Comparison of ENCODE assay signal across 2 cellular contexts in the genomic region with DNA sequence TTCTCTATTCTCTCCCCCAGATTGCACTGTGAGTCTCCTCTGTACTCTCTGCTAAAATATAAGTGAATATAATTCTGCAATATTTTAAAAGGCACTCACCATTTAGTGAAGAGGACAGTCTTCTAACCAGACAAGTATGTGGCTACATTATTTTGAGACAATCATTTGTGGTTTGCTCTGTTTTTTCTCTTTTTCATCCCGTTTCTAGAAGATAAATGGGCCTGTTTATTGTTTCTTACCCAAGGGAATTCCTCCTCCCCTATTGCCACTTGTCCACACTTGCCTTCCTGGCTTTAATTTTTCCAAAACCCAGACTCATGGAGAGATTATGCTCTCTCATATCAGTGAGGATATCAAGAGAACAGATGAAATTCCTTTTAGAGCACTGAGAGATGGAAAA.
A peak's percentile ranks its signal among the peaks of the same experiment; 100 is the strongest.
TF ChIP-seq lines count a peak whose summit lies in the region.

No MANE protein-coding gene starts in this region.

TF ChIP-seq in SK-N-SH, 30 proteins besides CTCF, POLR2A, EP300 and RAD21 (continued from another document and continues in another):
- TF ChIP-seq, protein P1, sequence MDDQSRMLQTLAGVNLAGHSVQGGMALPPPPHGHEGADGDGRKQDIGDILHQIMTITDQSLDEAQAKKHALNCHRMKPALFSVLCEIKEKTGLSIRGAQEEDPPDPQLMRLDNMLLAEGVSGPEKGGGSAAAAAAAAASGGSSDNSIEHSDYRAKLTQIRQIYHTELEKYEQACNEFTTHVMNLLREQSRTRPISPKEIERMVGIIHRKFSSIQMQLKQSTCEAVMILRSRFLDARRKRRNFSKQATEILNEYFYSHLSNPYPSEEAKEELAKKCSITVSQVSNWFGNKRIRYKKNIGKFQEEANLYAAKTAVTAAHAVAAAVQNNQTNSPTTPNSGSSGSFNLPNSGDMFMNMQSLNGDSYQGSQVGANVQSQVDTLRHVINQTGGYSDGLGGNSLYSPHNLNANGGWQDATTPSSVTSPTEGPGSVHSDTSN (IDR thresholded peaks at IDR 0.05), result peak; percentile 83
- TF ChIP-seq ELF1 (IDR thresholded peaks at IDR 0.05) (no peak), TEAD4 (IDR thresholded peaks at IDR 0.05; ENCODE audit: borderline replicate concordance, insufficient read depth) (peak; percentile 57; the same call in 1 of the 2 replicates), RXRA (IDR thresholded peaks at IDR 0.05; ENCODE audit: borderline replicate concordance, low read depth) (no peak), FOSL2 (IDR thresholded peaks at IDR 0.05; ENCODE audit: borderline replicate concordance, low read depth) (0 out of 2 replicates have a peak, but pooled peaks have one; percentile 5), NFIC (IDR thresholded peaks at IDR 0.05; ENCODE audit: borderline replicate concordance) (peak; percentile 50; the same call in 1 of the 2 replicates), JUND (IDR thresholded peaks at IDR 0.05) (peak; percentile 61), RFX5 (IDR thresholded peaks at IDR 0.05; ENCODE audit: low read length) (no peak), CHD2 (IDR thresholded peaks at IDR 0.05; ENCODE audit: low read length, partially characterized antibody) (no peak), FOXM1 (IDR thresholded peaks at IDR 0.05; ENCODE audit: low read depth) (peak; percentile 81), NRF1 (IDR thresholded peaks at IDR 0.05; ENCODE audit: low read depth, low read length) (no peak), POLR2AphosphoS5 (IDR thresholded peaks at IDR 0.05; ENCODE audit: low read depth, low read length) (peak; percentile 56; the same call in 1 of the 2 replicates), GATA2 (CRISPR knock-in tag; IDR thresholded peaks at IDR 0.05) (no peak), GABPA (IDR thresholded peaks at IDR 0.05; ENCODE audit: low read depth) (no peak), MXI1 (IDR thresholded peaks at IDR 0.05; ENCODE audit: low read depth, low read length) (no peak), RCOR1 (IDR thresholded peaks at IDR 0.05; ENCODE audit: low read length) (no peak), TCF12 (IDR thresholded peaks at IDR 0.05) (peak; percentile 89), YY1 (IDR thresholded peaks at IDR 0.05; ENCODE audit: low read depth) (no peak), SIN3A (IDR thresholded peaks at IDR 0.05; ENCODE audit: borderline replicate concordance, low read depth, low read length) (no peak), FOXJ3 (CRISPR knock-in tag; IDR thresholded peaks at IDR 0.05) (no peak)
- TF ChIP-seq, protein P2, sequence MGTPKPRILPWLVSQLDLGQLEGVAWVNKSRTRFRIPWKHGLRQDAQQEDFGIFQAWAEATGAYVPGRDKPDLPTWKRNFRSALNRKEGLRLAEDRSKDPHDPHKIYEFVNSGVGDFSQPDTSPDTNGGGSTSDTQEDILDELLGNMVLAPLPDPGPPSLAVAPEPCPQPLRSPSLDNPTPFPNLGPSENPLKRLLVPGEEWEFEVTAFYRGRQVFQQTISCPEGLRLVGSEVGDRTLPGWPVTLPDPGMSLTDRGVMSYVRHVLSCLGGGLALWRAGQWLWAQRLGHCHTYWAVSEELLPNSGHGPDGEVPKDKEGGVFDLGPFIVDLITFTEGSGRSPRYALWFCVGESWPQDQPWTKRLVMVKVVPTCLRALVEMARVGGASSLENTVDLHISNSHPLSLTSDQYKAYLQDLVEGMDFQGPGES (IDR thresholded peaks at IDR 0.05; ENCODE audit: low read depth, low read length), result no peak
- TF ChIP-seq, protein P3, sequence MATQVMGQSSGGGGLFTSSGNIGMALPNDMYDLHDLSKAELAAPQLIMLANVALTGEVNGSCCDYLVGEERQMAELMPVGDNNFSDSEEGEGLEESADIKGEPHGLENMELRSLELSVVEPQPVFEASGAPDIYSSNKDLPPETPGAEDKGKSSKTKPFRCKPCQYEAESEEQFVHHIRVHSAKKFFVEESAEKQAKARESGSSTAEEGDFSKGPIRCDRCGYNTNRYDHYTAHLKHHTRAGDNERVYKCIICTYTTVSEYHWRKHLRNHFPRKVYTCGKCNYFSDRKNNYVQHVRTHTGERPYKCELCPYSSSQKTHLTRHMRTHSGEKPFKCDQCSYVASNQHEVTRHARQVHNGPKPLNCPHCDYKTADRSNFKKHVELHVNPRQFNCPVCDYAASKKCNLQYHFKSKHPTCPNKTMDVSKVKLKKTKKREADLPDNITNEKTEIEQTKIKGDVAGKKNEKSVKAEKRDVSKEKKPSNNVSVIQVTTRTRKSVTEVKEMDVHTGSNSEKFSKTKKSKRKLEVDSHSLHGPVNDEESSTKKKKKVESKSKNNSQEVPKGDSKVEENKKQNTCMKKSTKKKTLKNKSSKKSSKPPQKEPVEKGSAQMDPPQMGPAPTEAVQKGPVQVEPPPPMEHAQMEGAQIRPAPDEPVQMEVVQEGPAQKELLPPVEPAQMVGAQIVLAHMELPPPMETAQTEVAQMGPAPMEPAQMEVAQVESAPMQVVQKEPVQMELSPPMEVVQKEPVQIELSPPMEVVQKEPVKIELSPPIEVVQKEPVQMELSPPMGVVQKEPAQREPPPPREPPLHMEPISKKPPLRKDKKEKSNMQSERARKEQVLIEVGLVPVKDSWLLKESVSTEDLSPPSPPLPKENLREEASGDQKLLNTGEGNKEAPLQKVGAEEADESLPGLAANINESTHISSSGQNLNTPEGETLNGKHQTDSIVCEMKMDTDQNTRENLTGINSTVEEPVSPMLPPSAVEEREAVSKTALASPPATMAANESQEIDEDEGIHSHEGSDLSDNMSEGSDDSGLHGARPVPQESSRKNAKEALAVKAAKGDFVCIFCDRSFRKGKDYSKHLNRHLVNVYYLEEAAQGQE (IDR thresholded peaks at IDR 0.05; ENCODE audit: low read depth, low read length), result no peak
- TF ChIP-seq, protein P4, sequence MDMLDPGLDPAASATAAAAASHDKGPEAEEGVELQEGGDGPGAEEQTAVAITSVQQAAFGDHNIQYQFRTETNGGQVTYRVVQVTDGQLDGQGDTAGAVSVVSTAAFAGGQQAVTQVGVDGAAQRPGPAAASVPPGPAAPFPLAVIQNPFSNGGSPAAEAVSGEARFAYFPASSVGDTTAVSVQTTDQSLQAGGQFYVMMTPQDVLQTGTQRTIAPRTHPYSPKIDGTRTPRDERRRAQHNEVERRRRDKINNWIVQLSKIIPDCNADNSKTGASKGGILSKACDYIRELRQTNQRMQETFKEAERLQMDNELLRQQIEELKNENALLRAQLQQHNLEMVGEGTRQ (IDR thresholded peaks at IDR 0.05; ENCODE audit: borderline replicate concordance, low read depth, low read length), result no peak
- TF ChIP-seq, protein P5, sequence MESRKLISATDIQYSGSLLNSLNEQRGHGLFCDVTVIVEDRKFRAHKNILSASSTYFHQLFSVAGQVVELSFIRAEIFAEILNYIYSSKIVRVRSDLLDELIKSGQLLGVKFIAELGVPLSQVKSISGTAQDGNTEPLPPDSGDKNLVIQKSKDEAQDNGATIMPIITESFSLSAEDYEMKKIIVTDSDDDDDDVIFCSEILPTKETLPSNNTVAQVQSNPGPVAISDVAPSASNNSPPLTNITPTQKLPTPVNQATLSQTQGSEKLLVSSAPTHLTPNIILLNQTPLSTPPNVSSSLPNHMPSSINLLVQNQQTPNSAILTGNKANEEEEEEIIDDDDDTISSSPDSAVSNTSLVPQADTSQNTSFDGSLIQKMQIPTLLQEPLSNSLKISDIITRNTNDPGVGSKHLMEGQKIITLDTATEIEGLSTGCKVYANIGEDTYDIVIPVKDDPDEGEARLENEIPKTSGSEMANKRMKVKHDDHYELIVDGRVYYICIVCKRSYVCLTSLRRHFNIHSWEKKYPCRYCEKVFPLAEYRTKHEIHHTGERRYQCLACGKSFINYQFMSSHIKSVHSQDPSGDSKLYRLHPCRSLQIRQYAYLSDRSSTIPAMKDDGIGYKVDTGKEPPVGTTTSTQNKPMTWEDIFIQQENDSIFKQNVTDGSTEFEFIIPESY (IDR thresholded peaks at IDR 0.05; ENCODE audit: borderline replicate concordance, low read depth), result no peak

TF ChIP-seq in SK-N-SH treated with all-trans-retinoic acid at 6 μM for 48 hours, 23 proteins besides CTCF, POLR2A, EP300 and RAD21:
- TF ChIP-seq, protein P6, sequence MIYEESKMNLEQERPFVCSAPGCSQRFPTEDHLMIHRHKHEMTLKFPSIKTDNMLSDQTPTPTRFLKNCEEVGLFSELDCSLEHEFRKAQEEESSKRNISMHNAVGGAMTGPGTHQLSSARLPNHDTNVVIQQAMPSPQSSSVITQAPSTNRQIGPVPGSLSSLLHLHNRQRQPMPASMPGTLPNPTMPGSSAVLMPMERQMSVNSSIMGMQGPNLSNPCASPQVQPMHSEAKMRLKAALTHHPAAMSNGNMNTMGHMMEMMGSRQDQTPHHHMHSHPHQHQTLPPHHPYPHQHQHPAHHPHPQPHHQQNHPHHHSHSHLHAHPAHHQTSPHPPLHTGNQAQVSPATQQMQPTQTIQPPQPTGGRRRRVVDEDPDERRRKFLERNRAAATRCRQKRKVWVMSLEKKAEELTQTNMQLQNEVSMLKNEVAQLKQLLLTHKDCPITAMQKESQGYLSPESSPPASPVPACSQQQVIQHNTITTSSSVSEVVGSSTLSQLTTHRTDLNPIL (CRISPR knock-in tag; IDR thresholded peaks at IDR 0.05; ENCODE audit: low read depth), result no peak
- TF ChIP-seq TOX (CRISPR knock-in tag; IDR thresholded peaks at IDR 0.05; ENCODE audit: borderline replicate concordance), result 0 out of 2 replicates have a peak, but pooled peaks have one; percentile 9
